8 cellular contexts compared by ENCODE assay signal in the genomic region with DNA sequence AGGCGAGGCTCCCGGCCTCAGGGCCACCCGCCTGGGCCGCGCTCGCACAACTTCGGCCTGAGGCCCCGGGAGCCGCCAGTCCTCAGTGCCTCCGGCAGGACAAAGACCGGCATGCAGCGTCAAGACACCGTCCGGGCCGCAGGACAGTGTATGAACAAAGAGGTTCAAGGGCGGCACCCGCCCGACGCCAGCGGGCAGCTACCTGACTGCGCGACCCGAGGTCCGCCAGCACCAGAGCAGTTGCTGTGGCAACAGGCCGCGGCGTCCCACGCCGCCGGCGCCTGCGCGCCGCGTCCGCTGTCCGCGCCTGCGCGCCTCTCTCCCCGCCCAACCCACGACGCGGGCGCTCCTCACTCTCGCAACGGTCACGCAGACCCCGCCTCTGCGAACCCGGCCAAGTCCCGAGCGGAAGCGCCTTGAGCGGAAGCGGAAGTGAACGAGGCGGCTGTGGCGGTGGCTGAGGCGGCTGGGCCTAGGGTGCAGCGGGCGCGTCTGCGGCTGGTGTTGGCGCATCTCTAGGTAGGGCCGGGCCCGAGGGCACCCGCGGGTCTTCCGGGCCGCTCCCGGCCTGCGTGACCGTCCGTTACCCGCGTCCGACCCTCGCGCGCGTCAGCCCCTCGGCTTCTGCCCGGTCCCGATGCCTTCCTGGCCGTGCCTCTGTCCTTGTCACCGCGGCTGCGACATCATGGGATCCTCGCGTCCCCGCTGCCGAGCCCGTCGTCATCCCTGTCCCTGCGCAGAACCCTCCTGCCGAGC. TPM values are rescaled to one million over a fixed set of nuclear protein-coding genes. Genes with fewer than 3 reads are reported as not detected.
DNase-seq lines count a peak whose midpoint lies in the region; ATAC-seq lines count a peak whose summit lies in the region.

A gene with protein sequence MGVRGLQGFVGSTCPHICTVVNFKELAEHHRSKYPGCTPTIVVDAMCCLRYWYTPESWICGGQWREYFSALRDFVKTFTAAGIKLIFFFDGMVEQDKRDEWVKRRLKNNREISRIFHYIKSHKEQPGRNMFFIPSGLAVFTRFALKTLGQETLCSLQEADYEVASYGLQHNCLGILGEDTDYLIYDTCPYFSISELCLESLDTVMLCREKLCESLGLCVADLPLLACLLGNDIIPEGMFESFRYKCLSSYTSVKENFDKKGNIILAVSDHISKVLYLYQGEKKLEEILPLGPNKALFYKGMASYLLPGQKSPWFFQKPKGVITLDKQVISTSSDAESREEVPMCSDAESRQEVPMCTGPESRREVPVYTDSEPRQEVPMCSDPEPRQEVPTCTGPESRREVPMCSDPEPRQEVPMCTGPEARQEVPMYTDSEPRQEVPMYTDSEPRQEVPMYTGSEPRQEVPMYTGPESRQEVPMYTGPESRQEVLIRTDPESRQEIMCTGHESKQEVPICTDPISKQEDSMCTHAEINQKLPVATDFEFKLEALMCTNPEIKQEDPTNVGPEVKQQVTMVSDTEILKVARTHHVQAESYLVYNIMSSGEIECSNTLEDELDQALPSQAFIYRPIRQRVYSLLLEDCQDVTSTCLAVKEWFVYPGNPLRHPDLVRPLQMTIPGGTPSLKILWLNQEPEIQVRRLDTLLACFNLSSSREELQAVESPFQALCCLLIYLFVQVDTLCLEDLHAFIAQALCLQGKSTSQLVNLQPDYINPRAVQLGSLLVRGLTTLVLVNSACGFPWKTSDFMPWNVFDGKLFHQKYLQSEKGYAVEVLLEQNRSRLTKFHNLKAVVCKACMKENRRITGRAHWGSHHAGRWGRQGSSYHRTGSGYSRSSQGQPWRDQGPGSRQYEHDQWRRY (plus strand): TSS at position 435 of the 756 bp plus-strand sequence. CDS start 10,633 bp downstream, outside the sequence.

- H3K9me3 Mint-ChIP-seq in memory B cell = peaks cover 4% of the 10 kb centered on the region

- POLR2A ChIA-PET in activated CD8-positive, alpha-beta memory T cell treated with anti-CD3 and anti-CD28 coated beads for 36 hours (lab: Charles Lee) = interaction anchor here (0.6 kb wide), 1 partner anchor 10 kb away, joined by 11 read pairs; no protein-coding TSS in a partner anchor

- peak within 1 kb of the TSS; percentile 97 for H3K27ac Mint-ChIP-seq in memory B cell

- peak; percentile 98 for ATAC-seq in GM21367 (IDR thresholded peaks at IDR 0.05; ENCODE audit: unreplicated experiment)
- ATAC-seq in memory B cell (ENCODE audit: low read depth) = peak; percentile 95

- H3K4me1 Mint-ChIP-seq in memory B cell = peaks cover 38% of the 10 kb centered on the region

- H3K36me3 Mint-ChIP-seq in memory B cell = peaks cover 12% of the 10 kb centered on the region

- DNase-seq in COLO829 (ENCODE audit: low spot score) = peak; percentile 95
- DNase-seq in HT1080 (ENCODE audit: low read depth) = peak; percentile 92
- peak; percentile 94 to 98 for DNase-seq in NOMO-1 (lab: John Stamatoyannopoulos, UW; ENCODE audit: unreplicated experiment in 2 of 2)
- DNase-seq in effector CD8-positive, alpha-beta T cell (lab: John Stamatoyannopoulos, UW) = peak; percentile 89
- DNase-seq in memory B cell (ENCODE audit: low spot score in 2 of 2) = peak; percentile 90 to 95
- DNase-seq in stimulated activated CD8-positive, alpha-beta memory T cell treated with anti-CD3 and anti-CD28 coated beads, Interleukin-12 subunit alpha, Interleukin-12 subunit beta, amount 100 ng/mL, for 1 hour (ENCODE audit: low read depth) = peak; percentile 92

- peak within 1 kb of the TSS; percentile 98 for H3K4me3 Mint-ChIP-seq in memory B cell

- CTCF ChIA-PET in activated CD8-positive, alpha-beta memory T cell treated with anti-CD3 and anti-CD28 coated beads for 36 hours (lab: Charles Lee) = interaction anchor here (0.8 to 1.2 kb wide), 2 partner anchors 15 to 17 kb away, joined by 3 read pairs; a partner anchor contains a TSS

- peaks cover 11% of the 10 kb centered on the region for H3K27me3 Mint-ChIP-seq in memory B cell

RNA-seq across cellular contexts. Expression of the gene that starts here (rescaled TPM):
- 8.6 and 15.4 TPM in 2 replicates for total RNA-seq in HT1080 (2014; rRNA removed; shearing (Covaris generic))
- polyA plus RNA-seq in HT1080 (2015; cell fraction: cytosol; rRNA removed) = 17.1 and 19.0 TPM in 2 replicates
- 47.9 and 51.0 TPM in 2 replicates for polyA plus RNA-seq in HT1080 (2015; cell fraction: nucleus; rRNA removed)
- 10 to 100 TPM; 17.2 TPM for total RNA-seq in activated CD8-positive, alpha-beta memory T cell treated with anti-CD3 and anti-CD28 coated beads for 36 hours

Comparison
In these comparisons a context has a peak if more than half of its experiments do, and no peak if none do; other contexts are left out.
1. Peak in every context shown above with its lines: DNase-seq and ATAC-seq.